12 cellular contexts compared by ENCODE assay signal in the genomic region with DNA sequence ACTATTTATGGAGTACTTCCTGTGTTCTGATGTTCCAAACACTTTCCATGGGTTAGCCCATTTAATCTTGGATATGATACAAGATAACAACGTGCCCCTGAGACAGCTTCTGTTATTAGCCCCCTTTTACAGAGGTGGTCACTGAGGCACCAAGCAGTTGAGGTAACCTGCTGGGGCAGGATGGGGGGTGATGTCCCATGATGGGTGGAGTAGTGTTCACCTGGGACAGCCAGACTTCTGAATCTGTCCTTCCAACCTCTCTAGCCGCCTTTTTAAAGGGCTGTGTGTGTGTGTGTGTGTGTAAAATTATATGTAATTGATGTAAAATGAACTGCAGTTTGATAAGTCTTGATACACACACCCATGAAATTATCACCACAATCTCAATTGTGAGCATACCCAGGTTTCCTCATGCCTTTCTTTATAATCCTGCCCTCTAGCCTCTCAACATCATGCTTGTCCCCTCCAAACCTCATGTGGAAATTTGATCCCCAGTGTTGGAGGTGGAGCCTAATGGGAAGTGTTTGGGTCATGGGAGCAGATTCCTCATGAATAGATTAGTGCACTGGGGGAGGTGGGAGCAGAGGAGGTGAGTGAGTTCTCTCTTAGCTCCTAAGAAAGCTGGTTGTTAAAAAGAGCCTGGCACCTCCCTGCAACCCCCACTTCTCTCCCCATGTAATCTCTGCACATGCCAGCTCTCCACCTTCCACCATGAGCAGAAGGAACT. TPM values are rescaled to one million over a fixed set of nuclear protein-coding genes. Genes with fewer than 3 reads are reported as not detected.
A peak's percentile ranks its signal among the peaks of the same experiment; 100 is the strongest.
DNase-seq lines count a peak whose midpoint lies in the region; ATAC-seq and TF ChIP-seq lines count a peak whose summit lies in the region.
"Had no signal": no experiment of that assay in that cellular context is flagged by ENCODE, and none has a peak within 500 bp of the region (broad histone marks: within the 10 kb centered on the region; RNA-seq: fewer than 3 reads in every experiment).

No MANE protein-coding gene starts in this region.

- no peaks in the 10 kb centered on the region for H3K9me3 ChIP-seq in mesenchymal stem cell (ENCODE audit: control insufficient read depth, low read length)

- DNase-seq in EL (peak; percentile 43), HFFc6 (peak; percentile 3), WTC11 (ENCODE audit: low spot score) (peak; percentile 31), mesenchymal stem cell (peak; percentile 47), posterior cingulate gyrus (no peak), endothelial cell (ENCODE audit: low spot score) (no peak)
- DNase-seq: Calu3; effector memory CD8-positive, alpha-beta T cell had no signal

- H3K4me1 Mint-ChIP-seq in HFFc6 (ENCODE audit: low read depth) = peaks cover 9% of the 10 kb centered on the region
- H3K4me1 Mint-ChIP-seq in WTC11 = peaks cover 11% of the 10 kb centered on the region
- peaks cover 14% of the 10 kb centered on the region for H3K4me1 Mint-ChIP-seq in endothelial cell (ENCODE audit: unreplicated experiment)
- H3K4me1 Mint-ChIP-seq: stimulated activated memory B cell treated with anti-CD40 and anti-IgM and Interleukin-4, amounts not matched to agents 10 μg/mL and 1 μg/mL and 100 μg/mL, for 72 hours had no signal

- POLR2A ChIA-PET in WTC11 (lab: Charles Lee) = interaction anchor here (0.7 kb wide), 1 partner anchor 55 kb away, joined by 3 read pairs; no protein-coding TSS in a partner anchor

- no peak overlapping the region for H2BK120ac ChIP-seq in mesenchymal stem cell (ENCODE audit: low read depth, low read length)

- H3K36me3 Mint-ChIP-seq in HFFc6 (ENCODE audit: low read depth) (peaks cover 33% of the 10 kb centered on the region), WTC11 (peaks cover 25% of the 10 kb centered on the region), endothelial cell (ENCODE audit: low read depth, unreplicated experiment) (peaks cover 30% of the 10 kb centered on the region)

- H3K4me3 ChIP-seq in mesenchymal stem cell (ENCODE audit: insufficient read depth in 1 of 2, low read depth in 1 of 2, low read length in 2 of 2) = no peak overlapping the region

- no peak overlapping the region for H2AFZ ChIP-seq in mesenchymal stem cell (ENCODE audit: low read depth, low read length)

- CTCF ChIA-PET in WTC11 (lab: Charles Lee) = interaction anchor here (0.8 kb wide), 1 partner anchor 197 kb away, joined by 3 read pairs; no protein-coding TSS in a partner anchor

- no peak overlapping the region for H2BK15ac ChIP-seq in mesenchymal stem cell (ENCODE audit: low read depth, poor library complexity, severe bottlenecking)

- H3K4me1 ChIP-seq in mesenchymal stem cell (ENCODE audit: control insufficient read depth, insufficient read depth, low read depth, low read length) = peaks cover 7% of the 10 kb centered on the region

- H3K27ac ChIP-seq in mesenchymal stem cell (ENCODE audit: low read length, poor library complexity, severe bottlenecking) = no peak overlapping the region

- no peak overlapping the region for H3K27ac Mint-ChIP-seq in HFFc6
- H3K27ac Mint-ChIP-seq in WTC11 = peak overlapping the region; percentile 58
- H3K27ac Mint-ChIP-seq in endothelial cell (ENCODE audit: unreplicated experiment) = no peak overlapping the region
- H3K27ac Mint-ChIP-seq: stimulated activated memory B cell treated with anti-CD40 and anti-IgM and Interleukin-4, amounts not matched to agents 10 μg/mL and 1 μg/mL and 100 μg/mL, for 72 hours had no signal

- no peak overlapping the region for H4K91ac ChIP-seq in mesenchymal stem cell (ENCODE audit: low read length)

- H3K23ac ChIP-seq in mesenchymal stem cell (ENCODE audit: low read length in 2 of 2) = no peak overlapping the region

- TF ChIP-seq CTCF in HFFc6 (IDR thresholded peaks at IDR 0.05) (no peak), WTC11 (IDR thresholded peaks at IDR 0.05) (no peak), endothelial cell (IDR thresholded peaks at IDR 0.05; ENCODE audit: unreplicated experiment) (no peak)

- H3K14ac ChIP-seq in mesenchymal stem cell (ENCODE audit: low read length in 2 of 2) = no peak overlapping the region

- H3K79me1 ChIP-seq in mesenchymal stem cell (replicated peaks; ENCODE audit: low read length, poor library complexity, severe bottlenecking) = peaks cover 3% of the 10 kb centered on the region

- ATAC-seq in WTC11 = peak; percentile 96
- no peak for ATAC-seq in GM21619 (IDR thresholded peaks at IDR 0.05; ENCODE audit: unreplicated experiment)
- no peak for ATAC-seq in GM21360 (IDR thresholded peaks at IDR 0.05; ENCODE audit: unreplicated experiment)
- ATAC-seq: effector memory CD8-positive, alpha-beta T cell; Right ventricle myocardium inferior; stimulated activated memory B cell treated with anti-CD40 and anti-IgM and Interleukin-4, amounts not matched to agents 10 μg/mL and 1 μg/mL and 100 μg/mL, for 72 hours had no signal

- H3K18ac ChIP-seq in mesenchymal stem cell (ENCODE audit: low read depth in 1 of 2, low read length in 2 of 2) = peak overlapping the region in 1 of 2 experiments; percentile 37

- H2AK5ac ChIP-seq in mesenchymal stem cell (ENCODE audit: low read length, severe bottlenecking) = no peak overlapping the region

- H3K4me3 Mint-ChIP-seq in HFFc6 = no peak overlapping the region
- H3K4me3 Mint-ChIP-seq in WTC11 = no peak overlapping the region
- H3K4me3 Mint-ChIP-seq in endothelial cell (ENCODE audit: unreplicated experiment) = no peak overlapping the region
- H3K4me3 Mint-ChIP-seq: effector memory CD8-positive, alpha-beta T cell; stimulated activated memory B cell treated with anti-CD40 and anti-IgM and Interleukin-4, amounts not matched to agents 10 μg/mL and 1 μg/mL and 100 μg/mL, for 72 hours had no signal

- no peak overlapping the region for H3K4me2 ChIP-seq in mesenchymal stem cell (ENCODE audit: low read length, poor library complexity, severe bottlenecking)

- H3K9ac ChIP-seq in mesenchymal stem cell (ENCODE audit: low read length) = no peak overlapping the region

- H3K36me3 ChIP-seq in mesenchymal stem cell (ENCODE audit: control insufficient read depth in 1 of 2, insufficient read depth in 2 of 2, low read depth in 1 of 2, low read length in 2 of 2) = peaks cover 43 to 45% of the 10 kb centered on the region in 2 experiments

- peak overlapping the region in 1 of 2 experiments; percentile 45 for H2BK12ac ChIP-seq in mesenchymal stem cell (ENCODE audit: low read length in 2 of 2)

- intact Hi-C loops in posterior cingulate gyrus (cut with DNase I) = no loop called here

- no peak overlapping the region for H2BK5ac ChIP-seq in mesenchymal stem cell (ENCODE audit: low read depth, low read length, poor library complexity, severe bottlenecking)

- H3K4ac ChIP-seq in mesenchymal stem cell (ENCODE audit: low read depth in 1 of 2, low read length in 2 of 2) = peak overlapping the region in 1 of 2 experiments; percentile 19

- no peaks in the 10 kb centered on the region for H3K9me3 Mint-ChIP-seq in HFFc6
- H3K9me3 Mint-ChIP-seq in WTC11 = no peaks in the 10 kb centered on the region
- no peaks in the 10 kb centered on the region for H3K9me3 Mint-ChIP-seq in endothelial cell (ENCODE audit: unreplicated experiment)
- H3K9me3 Mint-ChIP-seq: effector memory CD8-positive, alpha-beta T cell; stimulated activated memory B cell treated with anti-CD40 and anti-IgM and Interleukin-4, amounts not matched to agents 10 μg/mL and 1 μg/mL and 100 μg/mL, for 72 hours had no signal

- WGBS in mesenchymal stem cell = 88% methylated on average over 1 of the region's 2 CpGs

- peaks cover 3% of the 10 kb centered on the region for H3K27me3 Mint-ChIP-seq in HFFc6 (ENCODE audit: insufficient read depth)
- no peaks in the 10 kb centered on the region for H3K27me3 Mint-ChIP-seq in WTC11 (ENCODE audit: low read depth)
- H3K27me3 Mint-ChIP-seq in endothelial cell (ENCODE audit: unreplicated experiment) = peaks cover 10% of the 10 kb centered on the region
- H3K27me3 Mint-ChIP-seq: effector memory CD8-positive, alpha-beta T cell; stimulated activated memory B cell treated with anti-CD40 and anti-IgM and Interleukin-4, amounts not matched to agents 10 μg/mL and 1 μg/mL and 100 μg/mL, for 72 hours had no signal

- H4K8ac ChIP-seq in mesenchymal stem cell (ENCODE audit: low read length) = peak overlapping the region; percentile 45

- H3K27me3 ChIP-seq in mesenchymal stem cell (ENCODE audit: control insufficient read depth in 1 of 2, insufficient read depth in 1 of 2, low read length in 2 of 2) = no peaks in the 10 kb centered on the region

TF ChIP-seq in WTC11, 78 proteins besides CTCF, POLR2A, EP300 and RAD21:
- TF ChIP-seq TEAD1 (CRISPR knock-in tag; IDR thresholded peaks at IDR 0.05) (no peak), ZNF138 (CRISPR knock-in tag; conservative IDR thresholded peaks at IDR 0.05) (no peak), RELA (CRISPR knock-in tag; IDR thresholded peaks at IDR 0.05; ENCODE audit: borderline replicate concordance) (no peak)
- TF ChIP-seq, protein P1, sequence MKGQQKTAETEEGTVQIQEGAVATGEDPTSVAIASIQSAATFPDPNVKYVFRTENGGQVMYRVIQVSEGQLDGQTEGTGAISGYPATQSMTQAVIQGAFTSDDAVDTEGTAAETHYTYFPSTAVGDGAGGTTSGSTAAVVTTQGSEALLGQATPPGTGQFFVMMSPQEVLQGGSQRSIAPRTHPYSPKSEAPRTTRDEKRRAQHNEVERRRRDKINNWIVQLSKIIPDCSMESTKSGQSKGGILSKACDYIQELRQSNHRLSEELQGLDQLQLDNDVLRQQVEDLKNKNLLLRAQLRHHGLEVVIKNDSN (CRISPR knock-in tag; IDR thresholded peaks at IDR 0.05) = 0 out of 2 replicates have a peak, but pooled peaks have one; percentile 12

RNA-seq across cellular contexts. Expression of a gene that starts 39.2 kb away (rescaled TPM):
- total RNA-seq in HFFc6 (2021; fragmentation: NEBNext Ultra II Directional; extraction: Animal tissue kit (Norgen Biotek cat#: 25700)) = 10 to 100 TPM in 2 of 6 experiments, 1 to 10 TPM in 4; 8.5 to 11.1 (median 9.5) TPM
- total RNA-seq in WTC11 (2021) = 21.4 to 22.6 TPM (median 22.6 TPM) in 3 replicates
- 16.6 TPM for polyA plus RNA-seq in mesenchymal stem cell (2013, experiment 1 of 2)
- 16.8 TPM for polyA plus RNA-seq in mesenchymal stem cell (2013, experiment 2 of 2)
- 23.7 TPM for total RNA-seq in endothelial cell (ENCODE audit: unreplicated experiment)

RNA-seq across cellular contexts. Expression of a gene that starts 39.3 kb away (rescaled TPM):
- total RNA-seq in HFFc6 (2021; fragmentation: NEBNext Ultra II Directional; extraction: Animal tissue kit (Norgen Biotek cat#: 25700)) = 10 to 100 TPM; 64.1 to 83.7 (median 74.6) TPM
- total RNA-seq in WTC11 (2021) = 23.4 to 29.4 TPM (median 25.2 TPM) in 3 replicates
- 59.1 TPM for polyA plus RNA-seq in mesenchymal stem cell (2013, experiment 1 of 2)
- polyA plus RNA-seq in mesenchymal stem cell (2013, experiment 2 of 2) = 60.0 TPM
- total RNA-seq in endothelial cell (ENCODE audit: unreplicated experiment) = 43.5 TPM

RNA-seq across cellular contexts. Expression of a gene that starts 58.8 kb away (rescaled TPM):
- total RNA-seq in HFFc6 (2021; fragmentation: NEBNext Ultra II Directional; extraction: Animal tissue kit (Norgen Biotek cat#: 25700)) = 10 to 100 TPM; 54.8 to 73.9 (median 60.7) TPM
- total RNA-seq in WTC11 (2021) (44.8 to 54.9 TPM (median 50.6 TPM) in 3 replicates), endothelial cell (ENCODE audit: unreplicated experiment) (46.0 TPM)
- polyA plus RNA-seq in mesenchymal stem cell (2013, experiment 1 of 2) = 84.0 TPM
- 82.0 TPM for polyA plus RNA-seq in mesenchymal stem cell (2013, experiment 2 of 2)

Comparison
In these comparisons a context has a peak if more than half of its experiments do, and no peak if none do; other contexts are left out.
1. DNase-seq: peak in EL (single experiment), HFFc6 (single experiment), WTC11 (single experiment) and mesenchymal stem cell (single experiment); none in posterior cingulate gyrus (0 of 10) and endothelial cell (single experiment).